Comparison of ENCODE assay signal across 1 cellular context in the genomic region with DNA sequence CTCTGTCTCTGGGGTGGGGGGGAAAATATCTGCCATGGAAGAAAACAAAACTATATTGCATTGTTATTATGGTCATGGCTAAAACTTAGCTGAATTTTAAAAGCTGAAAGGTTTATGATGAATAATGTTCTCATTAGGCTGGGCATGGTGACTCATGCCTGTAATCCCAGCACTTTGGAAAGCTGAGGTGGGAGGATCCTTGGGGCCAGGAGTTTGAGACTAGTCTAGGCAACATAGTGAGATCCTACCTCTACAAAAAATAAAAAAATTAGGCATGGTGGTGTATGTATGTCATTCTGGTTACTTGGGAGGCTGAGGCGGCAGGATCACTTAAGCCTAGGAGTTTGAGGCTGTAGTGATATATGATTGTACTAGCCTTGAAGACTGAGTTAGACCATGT.
TF ChIP-seq lines count a peak whose summit lies in the region.

No MANE protein-coding gene starts in this region.

TF ChIP-seq in HepG2, 621 proteins besides CTCF, POLR2A, EP300 and RAD21:
- TF ChIP-seq, protein P1, sequence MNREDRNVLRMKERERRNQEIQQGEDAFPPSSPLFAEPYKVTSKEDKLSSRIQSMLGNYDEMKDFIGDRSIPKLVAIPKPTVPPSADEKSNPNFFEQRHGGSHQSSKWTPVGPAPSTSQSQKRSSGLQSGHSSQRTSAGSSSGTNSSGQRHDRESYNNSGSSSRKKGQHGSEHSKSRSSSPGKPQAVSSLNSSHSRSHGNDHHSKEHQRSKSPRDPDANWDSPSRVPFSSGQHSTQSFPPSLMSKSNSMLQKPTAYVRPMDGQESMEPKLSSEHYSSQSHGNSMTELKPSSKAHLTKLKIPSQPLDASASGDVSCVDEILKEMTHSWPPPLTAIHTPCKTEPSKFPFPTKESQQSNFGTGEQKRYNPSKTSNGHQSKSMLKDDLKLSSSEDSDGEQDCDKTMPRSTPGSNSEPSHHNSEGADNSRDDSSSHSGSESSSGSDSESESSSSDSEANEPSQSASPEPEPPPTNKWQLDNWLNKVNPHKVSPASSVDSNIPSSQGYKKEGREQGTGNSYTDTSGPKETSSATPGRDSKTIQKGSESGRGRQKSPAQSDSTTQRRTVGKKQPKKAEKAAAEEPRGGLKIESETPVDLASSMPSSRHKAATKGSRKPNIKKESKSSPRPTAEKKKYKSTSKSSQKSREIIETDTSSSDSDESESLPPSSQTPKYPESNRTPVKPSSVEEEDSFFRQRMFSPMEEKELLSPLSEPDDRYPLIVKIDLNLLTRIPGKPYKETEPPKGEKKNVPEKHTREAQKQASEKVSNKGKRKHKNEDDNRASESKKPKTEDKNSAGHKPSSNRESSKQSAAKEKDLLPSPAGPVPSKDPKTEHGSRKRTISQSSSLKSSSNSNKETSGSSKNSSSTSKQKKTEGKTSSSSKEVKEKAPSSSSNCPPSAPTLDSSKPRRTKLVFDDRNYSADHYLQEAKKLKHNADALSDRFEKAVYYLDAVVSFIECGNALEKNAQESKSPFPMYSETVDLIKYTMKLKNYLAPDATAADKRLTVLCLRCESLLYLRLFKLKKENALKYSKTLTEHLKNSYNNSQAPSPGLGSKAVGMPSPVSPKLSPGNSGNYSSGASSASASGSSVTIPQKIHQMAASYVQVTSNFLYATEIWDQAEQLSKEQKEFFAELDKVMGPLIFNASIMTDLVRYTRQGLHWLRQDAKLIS (CRISPR knock-in tag; IDR thresholded peaks at IDR 0.05), result no peak
- TF ChIP-seq FIP1L1 (IDR thresholded peaks at IDR 0.05; ENCODE audit: borderline replicate concordance, insufficient read depth, low read depth, low read length), result no peak
- no peak for TF ChIP-seq FOSL1 (CRISPR knock-in tag; IDR thresholded peaks at IDR 0.05; ENCODE audit: borderline replicate concordance)
- TF ChIP-seq KLF13 (CRISPR knock-in tag; IDR thresholded peaks at IDR 0.05), result no peak
- no peak for TF ChIP-seq NPAS2 (CRISPR knock-in tag; IDR thresholded peaks at IDR 0.05; ENCODE audit: borderline replicate concordance)
- no peak for TF ChIP-seq ZNF777 (CRISPR knock-in tag; IDR thresholded peaks at IDR 0.05)
- TF ChIP-seq FOXO4 (CRISPR knock-in tag; conservative IDR thresholded peaks at IDR 0.05), result no peak
- no peak for TF ChIP-seq RCOR2 (CRISPR knock-in tag; IDR thresholded peaks at IDR 0.05)
- no peak for TF ChIP-seq ZNF850 (CRISPR knock-in tag; conservative IDR thresholded peaks at IDR 0.05)
- no peak for TF ChIP-seq EZH2 (conservative IDR thresholded peaks at IDR 0.05; ENCODE audit: low read depth, low read length)
- no peak for TF ChIP-seq ZNF143 (CRISPR knock-in tag; IDR thresholded peaks at IDR 0.05)
- no peak for TF ChIP-seq ZNF883 (CRISPR knock-in tag; IDR thresholded peaks at IDR 0.05; ENCODE audit: not compliant biosample characterization)
- no peak for TF ChIP-seq MEF2D (CRISPR knock-in tag; IDR thresholded peaks at IDR 0.05)
- TF ChIP-seq JUN (CRISPR knock-in tag; IDR thresholded peaks at IDR 0.05), result no peak
- no peak for TF ChIP-seq KAT8 (CRISPR knock-in tag; IDR thresholded peaks at IDR 0.05)
- no peak for TF ChIP-seq AHDC1 (CRISPR knock-in tag; IDR thresholded peaks at IDR 0.05; ENCODE audit: borderline replicate concordance)
- no peak for TF ChIP-seq ZSCAN21 (CRISPR knock-in tag; IDR thresholded peaks at IDR 0.05; ENCODE audit: borderline replicate concordance)
- no peak for TF ChIP-seq ISL2 (CRISPR knock-in tag; IDR thresholded peaks at IDR 0.05)
- no peak for TF ChIP-seq FOXA1 (IDR thresholded peaks at IDR 0.05)
- no peak for TF ChIP-seq FOXA1 (CRISPR knock-in tag; IDR thresholded peaks at IDR 0.05)
TF ChIP-seq in HepG2: peak in this region for 0.
